8 cellular contexts compared by ENCODE assay signal in genomic region chr1:211577277-211577825, GRCh38. TPM values are rescaled to one million over a fixed set of nuclear protein-coding genes. Genes with fewer than 3 reads are reported as not detected.
DNase-seq lines count a peak whose midpoint lies in the region; ATAC-seq, FAIRE-seq and TF ChIP-seq lines count a peak whose summit lies in the region.

No MANE protein-coding gene starts in this region.

- WGBS in K562 (ENCODE audit: insufficient coverage, low coverage, missing lambda C conversion rate) = 2% methylated on average over 13 of the region's 13 CpGs

- peak overlapping the region; percentile 91 for H3K4me3 Mint-ChIP-seq in memory B cell

- CTCF ChIA-PET in K562 (lab: Yijun Ruan, JAX; ENCODE audit: low intra/inter-chr PET ratio) = interaction anchor here (1.2 to 3.8 kb wide), 3 partner anchors 63 to 78 kb away, joined by 5 to 36 read pairs (median 8); no protein-coding TSS in a partner anchor

- FAIRE-seq in K562 (lab: Jason Lieb, UNC) = no peak

- intact Hi-C loops in left ventricle myocardium superior (cut with micrococcal nuclease) (loop anchor here (5.0 kb wide), 1 partner anchor 70 kb away; no protein-coding TSS in a partner anchor), K562 (cut with micrococcal nuclease) (loop anchor here (1.0 kb wide), 2 partner anchors 48 to 78 kb away; no protein-coding TSS in a partner anchor), vagina (cut with DNase I) (loop anchor here (5.0 kb wide), 2 partner anchors 40 to 75 kb away; no protein-coding TSS in a partner anchor)

- peaks cover 5% of the 10 kb centered on the region for H4K20me1 ChIP-seq in K562 (replicated peaks; ENCODE audit: control insufficient read depth, insufficient read depth, low read length)

- POLR2A ChIA-PET in K562 (lab: Yijun Ruan, JAX) = no interaction called here

- no peaks in the 10 kb centered on the region for H3K9me3 Mint-ChIP-seq in memory B cell

- H3K9me3 ChIP-seq in right atrium auricular region = no peaks in the 10 kb centered on the region
- no peaks in the 10 kb centered on the region for H3K9me3 ChIP-seq in K562 (replicated peaks; ENCODE audit: control insufficient read depth, insufficient read depth, low read depth, low read length)
- H3K9me3 ChIP-seq in vagina = no peaks in the 10 kb centered on the region

- no peaks in the 10 kb centered on the region for H3K9me1 ChIP-seq in K562 (ENCODE audit: control insufficient read depth, insufficient read depth, low read length)

- peak overlapping the region; percentile 92 for H2AFZ ChIP-seq in K562 (ENCODE audit: low read depth, low read length)

- peaks cover 50% of the 10 kb centered on the region for H3K79me2 ChIP-seq in K562 (ENCODE audit: control insufficient read depth, insufficient read depth, low read length)

- in situ Hi-C loops in K562 (cut with MboI) = no loop called here

- H3K36me3 ChIP-seq in right atrium auricular region (peaks cover 6% of the 10 kb centered on the region), K562 (ENCODE audit: control insufficient read depth, insufficient read depth, low read length) (peaks cover 33% of the 10 kb centered on the region), vagina (peaks cover 0 to 6% of the 10 kb centered on the region in 2 donors)

- peak overlapping the region; percentile 95 for H3K4me2 ChIP-seq in K562 (ENCODE audit: insufficient read depth, low read length)

- no TSS peak for BruUV-seq in K562 (replicated peaks; lab: Mats Ljungman, UMichigan)

- TF ChIP-seq EP300 in K562 (IDR thresholded peaks at IDR 0.05; ENCODE audit: low read length) = no peak

- peaks cover 16% of the 10 kb centered on the region for H3K4me1 Mint-ChIP-seq in memory B cell

- no peak for TF ChIP-seq RAD21 in K562 (CRISPR knock-in tag; conservative IDR thresholded peaks at IDR 0.05 in 1 of 2, IDR thresholded peaks at IDR 0.05 in 1 of 2)

- peak overlapping the region; percentile 77 to 97 for H3K9ac ChIP-seq in K562 (ENCODE audit: insufficient read depth in 1 of 2, low read depth in 2 of 2, low read length in 2 of 2)

- TF ChIP-seq POLR2A in K562 (conservative IDR thresholded peaks at IDR 0.05) (no peak), vagina (IDR thresholded peaks at IDR 0.05) (no peak)

- peak overlapping the region; percentile 93 to 99 for H3K27ac ChIP-seq in right atrium auricular region
- no peak overlapping the region; the same call in 2 of the 3 replicates for H3K27ac ChIP-seq in K562 (ENCODE audit: extremely low read depth, low read depth, low read length)
- H3K27ac ChIP-seq in vagina = peak overlapping the region; percentile 94

- H3K27ac Mint-ChIP-seq in memory B cell = peak overlapping the region; percentile 75

- H3K36me3 Mint-ChIP-seq in memory B cell = peaks cover 3% of the 10 kb centered on the region

- H3K4me1 ChIP-seq in right atrium auricular region (peaks cover 0 to 50% of the 10 kb centered on the region in 2 donors), K562 (replicated peaks in 1 of 2; ENCODE audit: control insufficient read depth in 2 of 2, insufficient read depth in 2 of 2, low read length in 2 of 2) (peaks cover 20 to 21% of the 10 kb centered on the region in 2 experiments; a peak in 4 of 5 replicates), vagina (peaks cover 54% of the 10 kb centered on the region)

- no peaks in the 10 kb centered on the region for H3K27me3 Mint-ChIP-seq in memory B cell

- DNase-seq in right atrium auricular region (ENCODE audit: low spot score) (no peak), left ventricle myocardium superior (no peak), K562 (ENCODE audit: extremely low read depth in 1 of 4, low spot score in 3 of 4) (no peak), memory B cell (ENCODE audit: low spot score in 2 of 2) (no peak), vagina (ENCODE audit: extremely low spot score in 2 of 2) (no peak)

- ATAC-seq in left ventricle myocardium superior (no peak), K562 (no peak), memory B cell (ENCODE audit: low read depth) (no peak), HG02798 (IDR thresholded peaks at IDR 0.05; ENCODE audit: poor library complexity, unreplicated experiment) (no peak), GM18502 (IDR thresholded peaks at IDR 0.05; ENCODE audit: poor library complexity, unreplicated experiment) (no peak), HG03442 (IDR thresholded peaks at IDR 0.05; ENCODE audit: unreplicated experiment) (no peak)

- H3K4me3 ChIP-seq in right atrium auricular region (peak overlapping the region; percentile 83 to 96), K562 (peak overlapping the region; percentile 75), vagina (peak overlapping the region; percentile 59 to 78)

- H3K27me3 ChIP-seq in right atrium auricular region (no peaks in the 10 kb centered on the region), K562 (ENCODE audit: control insufficient read depth in 2 of 2, insufficient read depth in 2 of 2, low read length in 2 of 2) (no peaks in the 10 kb centered on the region), vagina (no peaks in the 10 kb centered on the region)

- TF ChIP-seq CTCF in right atrium auricular region (IDR thresholded peaks at IDR 0.05) = no peak
- no peak for TF ChIP-seq CTCF in K562 (IDR thresholded peaks at IDR 0.05 in 2 of 3, conservative IDR thresholded peaks at IDR 0.05 in 1 of 3; ENCODE audit: insufficient read depth in 2 of 3, low read depth in 1 of 3, low read length in 3 of 3)
- TF ChIP-seq CTCF in vagina (IDR thresholded peaks at IDR 0.05) = no peak

TF ChIP-seq in K562, 482 proteins besides CTCF, POLR2A, EP300 and RAD21 (continues in another document):
- no peak for TF ChIP-seq REST (CRISPR knock-in tag; IDR thresholded peaks at IDR 0.05; ENCODE audit: low read depth)
- peak in 1 of 2 experiments; percentile 56; a peak in 1 of 4 replicates for TF ChIP-seq KDM1A (IDR thresholded peaks at IDR 0.05)
- TF ChIP-seq ZNF384 (IDR thresholded peaks at IDR 0.05; ENCODE audit: low read depth, low read length) = no peak
- TF ChIP-seq DMBX1 (CRISPR knock-in tag; IDR thresholded peaks at IDR 0.05; ENCODE audit: borderline replicate concordance) = no peak

RNA-seq across cellular contexts. Expression of gene SLC30A1, which starts 1.6 kb away (rescaled TPM):
- total RNA-seq in right atrium auricular region (10 to 100 TPM; 10.5 to 13.1 TPM), left ventricle myocardium superior (11.5 TPM), K562 (2014; rRNA removed) (5.0 and 5.4 TPM in 2 replicates), K562 (2014; rRNA removed; fragmentation: Illumina TruSeq; extraction: Trizol) (11.9 and 12.0 TPM in 2 replicates), K562 (2015; rRNA removed; fragmentation: Illumina TruSeq; extraction: Trizol) (13.8 and 14.4 TPM in 2 replicates), K562 (2021) (13.1 and 14.6 TPM in 2 replicates), vagina (19.2 TPM)
- 11.4 and 24.0 TPM in 2 replicates for total RNA-seq in K562 (2011; cell fraction: chromatin; rRNA removed; ENCODE audit: low replicate concordance)
- total RNA-seq in K562 (2011; cell fraction: nucleolus; rRNA removed) = 14.2 and 15.8 TPM in 2 replicates
- total RNA-seq in K562 (2011; cell fraction: nucleoplasm; rRNA removed) = 19.2 and 26.8 TPM in 2 replicates
- polyA plus RNA-seq in K562 (2011; rRNA removed) (6.6 and 6.7 TPM in 2 replicates), K562 (2014; fragmentation: Illumina TruSeq; extraction: Trizol) (6.4 and 7.9 TPM in 2 replicates), K562 (2014; fragmentation: Nextera tagmentation; extraction: Ambion mirVana) (1 to 10 TPM; 4.1 to 4.2 TPM), K562 (2014; rRNA removed) (4.8 and 5.1 TPM in 2 replicates)
- 3.2 and 3.5 TPM in 2 replicates for polyA plus RNA-seq in K562 (2011; cell fraction: cytosol; rRNA removed)
- polyA plus RNA-seq in K562 (2011; cell fraction: nucleus; rRNA removed) = 4.1 and 5.4 TPM in 2 replicates
- 4.5 and 8.6 TPM in 2 replicates for polyA plus RNA-seq in K562 (2012)
- polyA minus RNA-seq in K562 (2011; rRNA and poly(A)+ RNA removed) = 15.2 and 23.0 TPM in 2 replicates
- 8.5 and 10.6 TPM in 2 replicates for polyA minus RNA-seq in K562 (2011; cell fraction: cytosol; rRNA and poly(A)+ RNA removed)
- 9.6 and 22.0 TPM in 2 replicates for polyA minus RNA-seq in K562 (2011; cell fraction: nucleus; rRNA and poly(A)+ RNA removed)
